Comparison of ENCODE assay signal across 9 cellular contexts in genomic region chr18:48137354-48138208, GRCh38.
DNase-seq lines count a peak whose midpoint lies in the region; ATAC-seq and TF ChIP-seq lines count a peak whose summit lies in the region.
"Had no signal": no experiment of that assay in that cellular context is flagged by ENCODE, and none has a peak within 500 bp of the region (broad histone marks: within the 10 kb centered on the region; RNA-seq: fewer than 3 reads in every experiment).

No MANE protein-coding gene starts in this region.

- H3K4me1 Mint-ChIP-seq in T-helper 2 cell treated with Interferon-gamma antibody and Interleukin-4, amounts not matched to agents 5 μg/mL and 100 μg/mL, for 36 hours (ENCODE audit: low read depth) = peaks cover 15% of the 10 kb centered on the region
- H3K4me1 Mint-ChIP-seq in activated T-helper 17 cell treated with anti-CD3 and anti-CD28 coated beads, Interleukin-2, amount 50 U/mL, for 72 hours = peaks cover 6% of the 10 kb centered on the region

- H3K27ac ChIP-seq in spleen = peak overlapping the region; percentile 13 to 78 (median 72)

- no peaks in the 10 kb centered on the region for H3K36me3 ChIP-seq in kidney epithelial cell (ENCODE audit: control insufficient read depth, insufficient read depth, low read length)
- no peaks in the 10 kb centered on the region for H3K36me3 ChIP-seq in spleen

- H3K9me3 Mint-ChIP-seq in T-helper 2 cell treated with Interferon-gamma antibody and Interleukin-4, amounts not matched to agents 5 μg/mL and 100 μg/mL, for 36 hours = no peaks in the 10 kb centered on the region
- H3K9me3 Mint-ChIP-seq in activated T-helper 17 cell treated with anti-CD3 and anti-CD28 coated beads, Interleukin-2, amount 50 U/mL, for 72 hours = no peaks in the 10 kb centered on the region

- TF ChIP-seq CTCF in kidney epithelial cell (IDR thresholded peaks at IDR 0.05; ENCODE audit: insufficient read depth, low read length, poor library complexity, severe bottlenecking) = no peak
- TF ChIP-seq CTCF in spleen (IDR thresholded peaks at IDR 0.05 in 8 of 11, conservative IDR thresholded peaks at IDR 0.05 in 3 of 11) = no peak

- no peak for ATAC-seq in activated T-helper 17 cell treated with anti-CD3 and anti-CD28 coated beads, Interleukin-2, amount 50 U/mL, for 72 hours (replicated peaks)
- no peak for ATAC-seq in GM21390 (IDR thresholded peaks at IDR 0.05; ENCODE audit: unreplicated experiment)

- peaks cover 35% of the 10 kb centered on the region for H3K27me3 ChIP-seq in kidney epithelial cell (ENCODE audit: control insufficient read depth, insufficient read depth, low read length)
- H3K27me3 ChIP-seq in spleen (replicated peaks in 1 of 7) = peaks cover 0 to 57% (median 25%) of the 10 kb centered on the region in 7 donors

- no peaks in the 10 kb centered on the region for H3K9me3 ChIP-seq in spleen

- H3K36me3 Mint-ChIP-seq in T-helper 2 cell treated with Interferon-gamma antibody and Interleukin-4, amounts not matched to agents 5 μg/mL and 100 μg/mL, for 36 hours (ENCODE audit: low read depth) = no peaks in the 10 kb centered on the region
- H3K36me3 Mint-ChIP-seq in activated T-helper 17 cell treated with anti-CD3 and anti-CD28 coated beads, Interleukin-2, amount 50 U/mL, for 72 hours (ENCODE audit: low read depth) = no peaks in the 10 kb centered on the region

- TF ChIP-seq POLR2A in spleen (IDR thresholded peaks at IDR 0.05) = no peak

- no peak for DNase-seq in T-helper 2 cell treated with Interferon-gamma antibody and Interleukin-4, amounts not matched to agents 5 μg/mL and 100 μg/mL, for 36 hours (ENCODE audit: low spot score)
- no peak for DNase-seq in T-helper 2 cell
- DNase-seq in kidney epithelial cell (ENCODE audit: low read depth) = peak; percentile 9
- peak; percentile 41 for DNase-seq in spleen
- DNase-seq in GF-D8 (lab: John Stamatoyannopoulos, UW) = no peak
- no peak for DNase-seq in GM19238 (ENCODE audit: insufficient read length, low spot score)
- DNase-seq: NCI-H2081 had no signal

- 29 to 37% (median 34%) methylated on average over 13 of the region's 13 CpGs for WGBS in spleen, 5 donors

- H3K4me1 ChIP-seq in spleen = peaks cover 2 to 88% (median 40%) of the 10 kb centered on the region in 6 donors

- intact Hi-C loops in spleen (cut with DNase I; ENCODE audit: low total_unique reads) = no loop called here

- H3K27ac Mint-ChIP-seq in T-helper 2 cell treated with Interferon-gamma antibody and Interleukin-4, amounts not matched to agents 5 μg/mL and 100 μg/mL, for 36 hours = no peak overlapping the region
- no peak overlapping the region for H3K27ac Mint-ChIP-seq in activated T-helper 17 cell treated with anti-CD3 and anti-CD28 coated beads, Interleukin-2, amount 50 U/mL, for 72 hours

- H3K4me3 Mint-ChIP-seq in T-helper 2 cell treated with Interferon-gamma antibody and Interleukin-4, amounts not matched to agents 5 μg/mL and 100 μg/mL, for 36 hours = peak overlapping the region; percentile 50
- H3K4me3 Mint-ChIP-seq in activated T-helper 17 cell treated with anti-CD3 and anti-CD28 coated beads, Interleukin-2, amount 50 U/mL, for 72 hours = peak overlapping the region; percentile 53

- peaks cover 69% of the 10 kb centered on the region for H3K27me3 Mint-ChIP-seq in T-helper 2 cell treated with Interferon-gamma antibody and Interleukin-4, amounts not matched to agents 5 μg/mL and 100 μg/mL, for 36 hours (ENCODE audit: low read depth)
- H3K27me3 Mint-ChIP-seq in activated T-helper 17 cell treated with anti-CD3 and anti-CD28 coated beads, Interleukin-2, amount 50 U/mL, for 72 hours = peaks cover 25% of the 10 kb centered on the region

- H3K4me3 ChIP-seq in kidney epithelial cell (ENCODE audit: low read depth, low read length) (peak overlapping the region; percentile 39), spleen (peak overlapping the region in 6 of 8 donors; percentile 36 to 70 (median 46))

Comparison
In these comparisons a context has a peak if more than half of its experiments do, and no peak if none do; other contexts are left out.
1. DNase-seq: peak in kidney epithelial cell (single experiment) and spleen (single experiment); none in T-helper 2 cell treated with Interferon-gamma antibody and Interleukin-4, amounts not matched to agents 5 μg/mL and 100 μg/mL, for 36 hours (single experiment), T-helper 2 cell (0 of 5), GF-D8 (single experiment) and GM19238 (single experiment).